ENCODE assay signal across 18 cellular contexts in the genomic region with DNA sequence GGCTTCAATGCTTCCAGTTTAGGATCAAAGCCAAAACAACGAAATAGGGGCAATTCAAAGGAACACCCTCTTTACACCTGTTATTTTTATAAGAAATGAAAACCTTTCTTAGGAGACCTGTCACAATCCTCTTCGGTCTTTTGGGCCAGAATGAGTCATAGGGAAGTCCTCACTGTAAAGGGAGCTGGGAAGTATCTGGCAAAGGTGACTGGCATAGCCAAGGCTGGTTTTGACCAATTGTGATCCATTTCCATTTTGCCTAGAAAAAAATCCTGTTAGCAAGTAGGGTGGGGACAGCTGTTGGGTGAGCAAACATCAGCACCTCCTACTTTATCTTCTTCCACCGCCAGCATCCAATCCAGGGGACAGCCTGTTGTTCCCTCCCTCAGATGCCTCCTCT.
"Had no signal": no experiment of that assay in that cellular context is flagged by ENCODE, and none has a peak within 500 bp of the region (broad histone marks: within the 10 kb centered on the region; RNA-seq: fewer than 3 reads in every experiment).

No MANE protein-coding gene starts in this region.

- DNase-seq: activated CD4-positive, alpha-beta T cell treated with anti-CD3 and anti-CD28 coated beads, Interleukin-2, amount 10 ng/mL, durations not matched to agents 24 days and 14 days; activated naive CD4-positive, alpha-beta T cell treated with anti-CD3 and anti-CD28 coated beads for 36 hours; activated T-cell treated with anti-CD3 and anti-CD28 coated beads for 4 hours; central memory CD4-positive, alpha-beta T cell; effector CD4-positive, alpha-beta T cell; mesendoderm; nephron progenitor cell; stimulated activated CD4-positive, alpha-beta T cell treated with anti-CD3 and anti-CD28 coated beads, Interleukin-12 subunit alpha, Interleukin-12 subunit beta, amount 100 ng/mL, for 4 hours; stimulated activated naive CD4-positive, alpha-beta T cell; substantia nigra; trophoblast cell had no signal

- H3K27ac ChIP-seq: coronary artery, psoas muscle had no signal

- FAIRE-seq: endothelial cell of umbilical vein had no signal

- H3K4me1 Mint-ChIP-seq: activated CD4-positive, alpha-beta T cell treated with anti-CD3 and anti-CD28 coated beads, Interleukin-2, amount 10 ng/mL, durations not matched to agents 24 days and 14 days; activated T-helper 17 cell treated with anti-CD3 and anti-CD28 coated beads, Interleukin-2, amount 50 U/mL, for 72 hours had no signal

- H3K4me1 ChIP-seq: psoas muscle had no signal

- ATAC-seq: activated T-helper 17 cell treated with anti-CD3 and anti-CD28 coated beads, Interleukin-2, amount 50 U/mL, for 72 hours; psoas muscle; sciatic nerve; WTC11 had no signal

- H3K9me3 Mint-ChIP-seq: activated T-helper 17 cell treated with anti-CD3 and anti-CD28 coated beads, Interleukin-2, amount 50 U/mL, for 72 hours; T-helper 1 cell treated with Interleukin-12 subunit alpha and Interleukin-12 subunit beta and Interleukin-4 antibody, amounts not matched to agents 30 μg/mL and 1 μg/mL, for 36 hours had no signal

- H3K4me3 Mint-ChIP-seq: activated CD4-positive, alpha-beta T cell treated with anti-CD3 and anti-CD28 coated beads, Interleukin-2, amount 10 ng/mL, durations not matched to agents 24 days and 14 days; activated naive CD4-positive, alpha-beta T cell treated with anti-CD3 and anti-CD28 coated beads for 36 hours; activated T-helper 17 cell treated with anti-CD3 and anti-CD28 coated beads, Interleukin-2, amount 50 U/mL, for 72 hours; nephron progenitor cell; T-helper 1 cell treated with Interleukin-12 subunit alpha and Interleukin-12 subunit beta and Interleukin-4 antibody, amounts not matched to agents 30 μg/mL and 1 μg/mL, for 36 hours; WTC11 had no signal

- H3K4me3 ChIP-seq: coronary artery, psoas muscle had no signal

- H3K27ac Mint-ChIP-seq: activated CD4-positive, alpha-beta T cell treated with anti-CD3 and anti-CD28 coated beads, Interleukin-2, amount 10 ng/mL, durations not matched to agents 24 days and 14 days; activated naive CD4-positive, alpha-beta T cell treated with anti-CD3 and anti-CD28 coated beads for 36 hours; activated T-helper 17 cell treated with anti-CD3 and anti-CD28 coated beads, Interleukin-2, amount 50 U/mL, for 72 hours; nephron progenitor cell; T-helper 1 cell treated with Interleukin-12 subunit alpha and Interleukin-12 subunit beta and Interleukin-4 antibody, amounts not matched to agents 30 μg/mL and 1 μg/mL, for 36 hours; WTC11 had no signal
